ENCODE assay signal across 1 cellular context in the genomic region with DNA sequence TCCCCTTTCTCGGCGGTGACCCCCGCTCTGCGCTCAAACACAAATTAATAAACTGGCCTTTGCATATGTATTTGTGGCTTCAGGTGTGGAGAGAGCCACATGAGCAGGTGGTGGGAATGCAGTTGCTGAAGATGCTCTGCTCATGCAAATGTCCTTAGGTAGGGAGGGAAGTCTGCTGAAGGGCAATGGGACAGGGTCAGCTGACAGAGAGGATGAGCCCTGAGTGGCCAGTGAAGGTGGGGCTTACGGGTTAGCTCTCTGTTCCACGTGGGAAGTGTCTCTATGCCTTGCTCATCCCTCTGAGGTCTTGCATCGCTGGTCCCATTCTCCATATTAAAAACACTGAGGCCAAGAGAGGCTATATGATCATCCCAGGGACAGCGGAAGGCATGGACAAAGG.
TF ChIP-seq lines count a peak whose summit lies in the region.

No MANE protein-coding gene starts in this region.

TF ChIP-seq in GM23338, 12 proteins besides CTCF, POLR2A, EP300 and RAD21 (continued from another document):
- TF ChIP-seq, protein P1, sequence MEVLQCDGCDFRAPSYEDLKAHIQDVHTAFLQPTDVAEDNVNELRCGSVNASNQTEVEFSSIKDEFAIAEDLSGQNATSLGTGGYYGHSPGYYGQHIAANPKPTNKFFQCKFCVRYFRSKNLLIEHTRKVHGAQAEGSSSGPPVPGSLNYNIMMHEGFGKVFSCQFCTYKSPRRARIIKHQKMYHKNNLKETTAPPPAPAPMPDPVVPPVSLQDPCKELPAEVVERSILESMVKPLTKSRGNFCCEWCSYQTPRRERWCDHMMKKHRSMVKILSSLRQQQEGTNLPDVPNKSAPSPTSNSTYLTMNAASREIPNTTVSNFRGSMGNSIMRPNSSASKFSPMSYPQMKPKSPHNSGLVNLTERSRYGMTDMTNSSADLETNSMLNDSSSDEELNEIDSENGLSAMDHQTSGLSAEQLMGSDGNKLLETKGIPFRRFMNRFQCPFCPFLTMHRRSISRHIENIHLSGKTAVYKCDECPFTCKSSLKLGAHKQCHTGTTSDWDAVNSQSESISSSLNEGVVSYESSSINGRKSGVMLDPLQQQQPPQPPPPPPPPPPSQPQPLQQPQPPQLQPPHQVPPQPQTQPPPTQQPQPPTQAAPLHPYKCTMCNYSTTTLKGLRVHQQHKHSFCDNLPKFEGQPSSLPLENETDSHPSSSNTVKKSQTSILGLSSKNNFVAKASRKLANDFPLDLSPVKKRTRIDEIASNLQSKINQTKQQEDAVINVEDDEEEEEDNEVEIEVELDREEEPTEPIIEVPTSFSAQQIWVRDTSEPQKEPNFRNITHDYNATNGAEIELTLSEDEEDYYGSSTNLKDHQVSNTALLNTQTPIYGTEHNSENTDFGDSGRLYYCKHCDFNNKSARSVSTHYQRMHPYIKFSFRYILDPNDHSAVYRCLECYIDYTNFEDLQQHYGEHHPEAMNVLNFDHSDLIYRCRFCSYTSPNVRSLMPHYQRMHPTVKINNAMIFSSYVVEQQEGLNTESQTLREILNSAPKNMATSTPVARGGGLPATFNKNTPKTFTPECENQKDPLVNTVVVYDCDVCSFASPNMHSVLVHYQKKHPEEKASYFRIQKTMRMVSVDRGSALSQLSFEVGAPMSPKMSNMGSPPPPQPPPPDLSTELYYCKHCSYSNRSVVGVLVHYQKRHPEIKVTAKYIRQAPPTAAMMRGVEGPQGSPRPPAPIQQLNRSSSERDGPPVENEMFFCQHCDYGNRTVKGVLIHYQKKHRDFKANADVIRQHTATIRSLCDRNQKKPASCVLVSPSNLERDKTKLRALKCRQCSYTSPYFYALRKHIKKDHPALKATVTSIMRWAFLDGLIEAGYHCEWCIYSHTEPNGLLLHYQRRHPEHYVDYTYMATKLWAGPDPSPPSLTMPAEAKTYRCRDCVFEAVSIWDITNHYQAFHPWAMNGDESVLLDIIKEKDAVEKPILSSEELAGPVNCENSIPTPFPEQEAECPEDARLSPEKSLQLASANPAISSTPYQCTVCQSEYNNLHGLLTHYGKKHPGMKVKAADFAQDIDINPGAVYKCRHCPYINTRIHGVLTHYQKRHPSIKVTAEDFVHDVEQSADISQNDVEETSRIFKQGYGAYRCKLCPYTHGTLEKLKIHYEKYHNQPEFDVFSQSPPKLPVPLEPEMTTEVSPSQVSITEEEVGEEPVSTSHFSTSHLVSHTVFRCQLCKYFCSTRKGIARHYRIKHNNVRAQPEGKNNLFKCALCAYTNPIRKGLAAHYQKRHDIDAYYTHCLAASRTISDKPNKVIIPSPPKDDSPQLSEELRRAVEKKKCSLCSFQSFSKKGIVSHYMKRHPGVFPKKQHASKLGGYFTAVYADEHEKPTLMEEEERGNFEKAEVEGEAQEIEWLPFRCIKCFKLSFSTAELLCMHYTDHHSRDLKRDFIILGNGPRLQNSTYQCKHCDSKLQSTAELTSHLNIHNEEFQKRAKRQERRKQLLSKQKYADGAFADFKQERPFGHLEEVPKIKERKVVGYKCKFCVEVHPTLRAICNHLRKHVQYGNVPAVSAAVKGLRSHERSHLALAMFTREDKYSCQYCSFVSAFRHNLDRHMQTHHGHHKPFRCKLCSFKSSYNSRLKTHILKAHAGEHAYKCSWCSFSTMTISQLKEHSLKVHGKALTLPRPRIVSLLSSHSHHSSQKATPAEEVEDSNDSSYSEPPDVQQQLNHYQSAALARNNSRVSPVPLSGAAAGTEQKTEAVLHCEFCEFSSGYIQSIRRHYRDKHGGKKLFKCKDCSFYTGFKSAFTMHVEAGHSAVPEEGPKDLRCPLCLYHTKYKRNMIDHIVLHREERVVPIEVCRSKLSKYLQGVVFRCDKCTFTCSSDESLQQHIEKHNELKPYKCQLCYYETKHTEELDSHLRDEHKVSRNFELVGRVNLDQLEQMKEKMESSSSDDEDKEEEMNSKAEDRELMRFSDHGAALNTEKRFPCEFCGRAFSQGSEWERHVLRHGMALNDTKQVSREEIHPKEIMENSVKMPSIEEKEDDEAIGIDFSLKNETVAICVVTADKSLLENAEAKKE (CRISPR knock-in tag; IDR thresholded peaks at IDR 0.05) = no peak
- TF ChIP-seq ZNF331 (CRISPR knock-in tag; IDR thresholded peaks at IDR 0.05; ENCODE audit: low read depth) (no peak), STAT1 (IDR thresholded peaks at IDR 0.05; ENCODE audit: unreplicated experiment) (no peak), EZH2phosphoT487 (IDR thresholded peaks at IDR 0.05; ENCODE audit: unreplicated experiment) (no peak), ZNF114 (CRISPR knock-in tag; IDR thresholded peaks at IDR 0.05) (no peak), EZH2 (IDR thresholded peaks at IDR 0.05; ENCODE audit: low read depth, unreplicated experiment) (no peak), CREB1 (CRISPR knock-in tag; IDR thresholded peaks at IDR 0.05; ENCODE audit: low read depth) (no peak)
- TF ChIP-seq, protein P2, sequence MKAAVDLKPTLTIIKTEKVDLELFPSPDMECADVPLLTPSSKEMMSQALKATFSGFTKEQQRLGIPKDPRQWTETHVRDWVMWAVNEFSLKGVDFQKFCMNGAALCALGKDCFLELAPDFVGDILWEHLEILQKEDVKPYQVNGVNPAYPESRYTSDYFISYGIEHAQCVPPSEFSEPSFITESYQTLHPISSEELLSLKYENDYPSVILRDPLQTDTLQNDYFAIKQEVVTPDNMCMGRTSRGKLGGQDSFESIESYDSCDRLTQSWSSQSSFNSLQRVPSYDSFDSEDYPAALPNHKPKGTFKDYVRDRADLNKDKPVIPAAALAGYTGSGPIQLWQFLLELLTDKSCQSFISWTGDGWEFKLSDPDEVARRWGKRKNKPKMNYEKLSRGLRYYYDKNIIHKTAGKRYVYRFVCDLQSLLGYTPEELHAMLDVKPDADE (IDR thresholded peaks at IDR 0.05) = no peak
